In the genomic region with DNA sequence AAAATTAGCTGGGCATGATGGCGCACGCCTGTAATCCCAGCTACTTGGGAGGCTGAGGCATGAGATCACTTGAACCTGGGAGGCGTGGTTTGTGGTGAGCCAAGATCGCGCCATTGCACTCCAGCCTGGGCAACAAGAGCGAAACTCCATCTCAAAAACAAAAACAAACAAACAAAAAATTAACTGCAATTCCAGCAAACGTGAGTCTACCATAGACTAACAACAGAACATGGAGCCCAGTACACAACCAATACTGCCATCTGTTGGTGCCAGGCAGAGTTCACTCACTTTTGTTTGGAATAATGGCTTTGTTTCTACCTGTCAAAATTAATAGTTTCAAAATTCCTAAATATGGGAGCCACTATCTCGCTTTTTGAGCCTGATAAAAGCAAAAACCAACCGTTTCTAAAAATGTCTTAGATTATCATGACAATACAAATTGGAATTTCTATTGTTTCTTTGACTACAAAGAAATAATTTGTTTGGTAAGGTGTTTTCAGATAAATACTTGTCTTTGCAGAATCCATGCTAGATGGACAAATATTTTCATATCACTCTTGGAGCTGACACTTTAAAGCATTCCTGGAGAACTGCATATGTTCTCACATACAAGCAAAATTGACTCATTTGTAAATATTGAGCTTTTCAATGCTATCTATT, we compare ENCODE assay signal across 8 cellular contexts. TPM values are rescaled to one million over a fixed set of nuclear protein-coding genes. Genes with fewer than 3 reads are reported as not detected.
DNase-seq lines count a peak whose midpoint lies in the region; ATAC-seq and TF ChIP-seq lines count a peak whose summit lies in the region.

No MANE protein-coding gene starts in this region.

- DNase-seq in Caco-2 (peak in 1 of 2 experiments; percentile 46), H9 (no peak), PC-9 (peak in 1 of 2 experiments; percentile 10), osteocyte (ENCODE audit: extremely low spot score, unreplicated experiment) (no peak), NCI-H226 (no peak)
- peak; percentile 2 to 15 (median 6) for DNase-seq in effector memory CD8-positive, alpha-beta T cell

- H4K91ac ChIP-seq in H9 (ENCODE audit: insufficient read length, low read depth, low read length), result no peak overlapping the region

- no peak overlapping the region for H2BK12ac ChIP-seq in H9 (ENCODE audit: insufficient read length, low read depth, low read length)

- H3K4me2 ChIP-seq in H9 (ENCODE audit: insufficient read depth, insufficient read length, low read length) (no peak overlapping the region), PC-9 (no peak overlapping the region)

- H3K9ac ChIP-seq in H9 (ENCODE audit: extremely low read depth, insufficient read length, low read length), result no peak overlapping the region

- H3K23me2 ChIP-seq in H9 (ENCODE audit: insufficient read length, low read depth, low read length, poor library complexity, severe bottlenecking), result no peaks in the 10 kb centered on the region

- H3K9me3 ChIP-seq in Caco-2 (no peaks in the 10 kb centered on the region), H9 (ENCODE audit: control insufficient read depth, low read depth, low read length) (no peaks in the 10 kb centered on the region), PC-9 (ENCODE audit: insufficient read depth, low read depth) (no peaks in the 10 kb centered on the region)

- no peak overlapping the region for H3K56ac ChIP-seq in H9 (ENCODE audit: insufficient read length, low read depth, low read length)

- no peak overlapping the region for H3K27ac ChIP-seq in H9 (ENCODE audit: insufficient read length, low read depth, low read length)
- no peak overlapping the region for H3K27ac ChIP-seq in PC-9

- no peak overlapping the region for H2BK20ac ChIP-seq in H9 (ENCODE audit: low read depth, low read length, poor library complexity, severe bottlenecking)

- peak; percentile 41 for ATAC-seq in effector memory CD8-positive, alpha-beta T cell (replicated peaks)
- ATAC-seq in HG02870 (IDR thresholded peaks at IDR 0.05; ENCODE audit: unreplicated experiment) (no peak), GM19395 (IDR thresholded peaks at IDR 0.05; ENCODE audit: unreplicated experiment) (no peak)

- H4K20me1 ChIP-seq in H9 (ENCODE audit: control insufficient read depth, insufficient read depth, insufficient read length) (no peaks in the 10 kb centered on the region), PC-9 (ENCODE audit: insufficient read depth) (no peaks in the 10 kb centered on the region)

- CTCF ChIA-PET in Caco-2 (lab: Charles Lee) (interaction anchor here (1.0 to 1.2 kb wide), 2 partner anchors 13 to 73 kb away, joined by 3 read pairs; no protein-coding TSS in a partner anchor), PC-9 (lab: Charles Lee) (interaction anchor here (0.9 kb wide), 1 partner anchor 8 kb away, joined by 3 read pairs; no protein-coding TSS in a partner anchor)

- H3K36me3 Mint-ChIP-seq in Caco-2 (ENCODE audit: insufficient read depth, unreplicated experiment), result no peaks in the 10 kb centered on the region
- peaks cover 6 to 29% (median 22%) of the 10 kb centered on the region in 3 experiments; a peak in 6 of 7 replicates for H3K36me3 Mint-ChIP-seq in H9 (ENCODE audit: insufficient read depth in 1 of 3, low read depth in 3 of 3)
- H3K36me3 Mint-ChIP-seq in effector memory CD8-positive, alpha-beta T cell (ENCODE audit: insufficient read depth), result no peaks in the 10 kb centered on the region
- H3K36me3 Mint-ChIP-seq in osteocyte (ENCODE audit: unreplicated experiment), result no peaks in the 10 kb centered on the region

- peaks cover 36% of the 10 kb centered on the region for H3K79me2 ChIP-seq in H9 (ENCODE audit: insufficient read depth, low read length)
- no peaks in the 10 kb centered on the region for H3K79me2 ChIP-seq in PC-9 (ENCODE audit: low read depth)

- H3K4me1 ChIP-seq in Caco-2 (peaks cover 5% of the 10 kb centered on the region; the same call in 1 of the 2 replicates), H9 (ENCODE audit: insufficient read depth, low read length) (peaks cover 10% of the 10 kb centered on the region), PC-9 (replicated peaks; ENCODE audit: insufficient read depth) (peaks cover 13% of the 10 kb centered on the region)

- H3K9me3 Mint-ChIP-seq in Caco-2 (ENCODE audit: unreplicated experiment), result no peaks in the 10 kb centered on the region
- no peaks in the 10 kb centered on the region for H3K9me3 Mint-ChIP-seq in H9
- no peaks in the 10 kb centered on the region for H3K9me3 Mint-ChIP-seq in effector memory CD8-positive, alpha-beta T cell
- no peaks in the 10 kb centered on the region for H3K9me3 Mint-ChIP-seq in osteocyte (ENCODE audit: unreplicated experiment)

- no peak overlapping the region for H3K4me3 Mint-ChIP-seq in Caco-2 (ENCODE audit: unreplicated experiment)
- no peak overlapping the region for H3K4me3 Mint-ChIP-seq in H9
- H3K4me3 Mint-ChIP-seq in effector memory CD8-positive, alpha-beta T cell, result no peak overlapping the region
- H3K4me3 Mint-ChIP-seq in osteocyte (ENCODE audit: unreplicated experiment), result no peak overlapping the region

- no peaks in the 10 kb centered on the region for H3K27me3 Mint-ChIP-seq in Caco-2 (ENCODE audit: insufficient read depth, unreplicated experiment)
- H3K27me3 Mint-ChIP-seq in H9 (ENCODE audit: low read depth), result no peaks in the 10 kb centered on the region
- H3K27me3 Mint-ChIP-seq in effector memory CD8-positive, alpha-beta T cell, result no peaks in the 10 kb centered on the region
- H3K27me3 Mint-ChIP-seq in osteocyte (ENCODE audit: unreplicated experiment), result no peaks in the 10 kb centered on the region

- H3K36me3 ChIP-seq in Caco-2 (ENCODE audit: control insufficient read depth, insufficient read depth, low read length) (no peaks in the 10 kb centered on the region), PC-9 (ENCODE audit: low read depth) (no peaks in the 10 kb centered on the region)

- no peaks in the 10 kb centered on the region for H3K9me2 ChIP-seq in PC-9 (ENCODE audit: insufficient read depth)

- no peak overlapping the region for H2AFZ ChIP-seq in H9 (ENCODE audit: low read length)
- no peak overlapping the region for H2AFZ ChIP-seq in PC-9

- H3K27me3 ChIP-seq in Caco-2 (replicated peaks; ENCODE audit: control insufficient read depth, insufficient read depth, low read length) (no peaks in the 10 kb centered on the region), H9 (ENCODE audit: insufficient read depth, low read length) (no peaks in the 10 kb centered on the region; the same call in 1 of the 2 replicates), PC-9 (ENCODE audit: insufficient read depth, low read depth) (no peaks in the 10 kb centered on the region)

- H4K5ac ChIP-seq in H9 (ENCODE audit: insufficient read length, low read depth, low read length), result no peak overlapping the region

- no peak overlapping the region for H3K18ac ChIP-seq in H9 (ENCODE audit: insufficient read length, low read depth, low read length)

- H3F3A ChIP-seq in PC-9 (ENCODE audit: insufficient read depth, low read depth), result no peaks in the 10 kb centered on the region; the same call in 1 of the 2 replicates

- no peak overlapping the region for H3T11ph ChIP-seq in H9 (ENCODE audit: low read length)

- H2BK5ac ChIP-seq in H9 (ENCODE audit: insufficient read length, low read length), result no peak overlapping the region

- H3K27ac Mint-ChIP-seq in Caco-2 (ENCODE audit: unreplicated experiment), result no peak overlapping the region
- no peak overlapping the region for H3K27ac Mint-ChIP-seq in H9
- H3K27ac Mint-ChIP-seq in effector memory CD8-positive, alpha-beta T cell, result no peak overlapping the region
- no peak overlapping the region for H3K27ac Mint-ChIP-seq in osteocyte (ENCODE audit: unreplicated experiment)

- WGBS in H9 (ENCODE audit: extremely low coverage, insufficient read length, low lambda C conversion rate), result no CpG with 5 or more reads among the region's 9 CpGs

- BruUV-seq in Caco-2 (replicated peaks; lab: Mats Ljungman, UMichigan) (no TSS peak), PC-9 (replicated peaks; lab: Mats Ljungman, UMichigan) (no TSS peak)

- H3K14ac ChIP-seq in H9 (ENCODE audit: insufficient read depth, low read length), result no peak overlapping the region

- POLR2A ChIA-PET in Caco-2 (lab: Charles Lee), result no interaction called here
- POLR2A ChIA-PET in PC-9 (lab: Charles Lee; ENCODE audit: unreplicated experiment), result interaction anchor here (0.7 kb wide), 1 partner anchor 1187 kb away, joined by 8 read pairs; no protein-coding TSS in a partner anchor

- H3K23ac ChIP-seq in H9 (ENCODE audit: insufficient read length, low read depth, low read length), result no peak overlapping the region

- peak; percentile 49 to 67 for TF ChIP-seq CTCF in Caco-2 (IDR thresholded peaks at IDR 0.05; ENCODE audit: insufficient read depth in 1 of 2, low read depth in 1 of 2, low read length in 1 of 2, severe bottlenecking in 1 of 2, unreplicated experiment in 1 of 2)
- TF ChIP-seq CTCF in H9 (conservative IDR thresholded peaks at IDR 0.05), result peak; percentile 74
- peak; percentile 49; the same call in 1 of the 2 replicates for TF ChIP-seq CTCF in PC-9 (conservative IDR thresholded peaks at IDR 0.05)
- peak; percentile 75 for TF ChIP-seq CTCF in osteocyte (IDR thresholded peaks at IDR 0.05)

- H3K79me1 ChIP-seq in H9 (ENCODE audit: insufficient read depth, low read depth, low read length, poor library complexity, severe bottlenecking), result peaks cover 24% of the 10 kb centered on the region

- H2BK120ac ChIP-seq in H9 (ENCODE audit: low read depth, low read length, poor library complexity, severe bottlenecking), result no peak overlapping the region

- no peak overlapping the region for H4K8ac ChIP-seq in H9 (replicated peaks; ENCODE audit: insufficient read length, low read depth, low read length)

- intact Hi-C loops in Caco-2 (cut with micrococcal nuclease; ENCODE audit: unreplicated experiment), result loop anchor here (1.0 to 10.0 kb wide), 4 partner anchors 73 to 290 kb away; partner anchors contain the start of gene THBS1
- intact Hi-C loops in PC-9 (cut with micrococcal nuclease; ENCODE audit: unreplicated experiment), result loop anchor here (10.0 kb wide), 1 partner anchor 90 kb away; the partner anchor contains the start of gene FSIP1

- H3K4ac ChIP-seq in H9 (ENCODE audit: low read depth, low read length), result no peak overlapping the region

- H3K4me1 Mint-ChIP-seq in Caco-2 (ENCODE audit: low read depth, unreplicated experiment) (peaks cover 24% of the 10 kb centered on the region), H9 (peaks cover 37 to 46% of the 10 kb centered on the region in 2 experiments), osteocyte (ENCODE audit: unreplicated experiment) (peaks cover 11% of the 10 kb centered on the region)
- no peaks in the 10 kb centered on the region for H3K4me1 Mint-ChIP-seq in effector memory CD8-positive, alpha-beta T cell (ENCODE audit: low read depth in 2 of 2)

- no peak overlapping the region for H2BK15ac ChIP-seq in H9 (ENCODE audit: low read depth, low read length)

- no peak overlapping the region for H3K4me3 ChIP-seq in Caco-2 (ENCODE audit: low read depth, low read length)
- no peak overlapping the region for H3K4me3 ChIP-seq in PC-9

- no peak overlapping the region for H2AK5ac ChIP-seq in H9 (ENCODE audit: insufficient read length, low read length)

RNA-seq across cellular contexts. Expression of gene GPR176, which starts 45.0 kb away (rescaled TPM):
- total RNA-seq in Caco-2 (2022) (9.8 and 14.4 TPM in 2 replicates), H9 (2021) (132 TPM in 2 replicates), PC-9 (2021) (4.2 and 4.7 TPM in 2 replicates), osteocyte (21.1 and 22.0 TPM in 2 replicates)

RNA-seq across cellular contexts. Expression of gene EIF2AK4, which starts 58.9 kb away (rescaled TPM):
- total RNA-seq in Caco-2 (2022), result 33.8 and 38.3 TPM in 2 replicates
- total RNA-seq in H9 (2021), result 92.5 and 94.7 TPM in 2 replicates
- 35.7 and 45.8 TPM in 2 replicates for total RNA-seq in PC-9 (2021)
- 37.8 and 42.2 TPM in 2 replicates for total RNA-seq in osteocyte

Comparison
In these comparisons a context has a peak if more than half of its experiments do, and no peak if none do; other contexts are left out.
1. DNase-seq: peak in effector memory CD8-positive, alpha-beta T cell (3 of 3); none in H9 (single experiment), osteocyte (single experiment) and NCI-H226 (single experiment).
2. Peak in every context shown above with its lines, with median percentiles within 50 percentile points of each other: CTCF ChIP-seq.